27 cellular contexts compared by ENCODE assay signal in genomic region chr5:113922343-113922742, GRCh38.
"Had no signal": no experiment of that assay in that cellular context is flagged by ENCODE, and none has a peak within 500 bp of the region (broad histone marks: within the 10 kb centered on the region; RNA-seq: fewer than 3 reads in every experiment).

No MANE protein-coding gene starts in this region.

- H3K36me3 Mint-ChIP-seq: activated CD4-positive, alpha-beta memory T cell treated with anti-CD3 and anti-CD28 coated beads for 36 hours; memory B cell; natural killer cell treated with Interleukin-12 subunit alpha and Interleukin-12 subunit beta and Interleukin-15 and Interleukin-18, amount 100 ng/mL, for 72 hours; stimulated activated memory B cell treated with anti-CD40 and anti-IgM and Interleukin-4, amounts not matched to agents 10 μg/mL and 1 μg/mL and 100 μg/mL, for 72 hours had no signal

- H3K9me3 Mint-ChIP-seq: activated CD4-positive, alpha-beta memory T cell treated with anti-CD3 and anti-CD28 coated beads for 36 hours; activated CD4-positive, alpha-beta T cell treated with anti-CD3 and anti-CD28 coated beads, Interleukin-2, amount 10 ng/mL, durations not matched to agents 24 days and 14 days had no signal

- H3K27ac Mint-ChIP-seq: activated CD4-positive, alpha-beta memory T cell treated with anti-CD3 and anti-CD28 coated beads for 36 hours; activated CD4-positive, alpha-beta T cell treated with anti-CD3 and anti-CD28 coated beads, Interleukin-2, amount 10 ng/mL, durations not matched to agents 24 days and 14 days; activated T-cell treated with anti-CD3 and anti-CD28 coated beads, Interleukin-2, amount 50 U/mL, for 24 hours; activated T-helper 17 cell treated with anti-CD3 and anti-CD28 coated beads, Interleukin-2, amount 50 U/mL, for 72 hours; dendritic cell treated with granulocyte-macrophage colony-stimulating factor and Interleukin-4, amounts not matched to agents 40 ng/mL and 50 ng/mL, for 4 days; memory B cell; natural killer cell treated with Interleukin-12 subunit alpha and Interleukin-12 subunit beta and Interleukin-15 and Interleukin-18, amount 100 ng/mL, for 72 hours; stimulated activated memory B cell treated with anti-CD40 and anti-IgM and Interleukin-4, amounts not matched to agents 10 μg/mL and 1 μg/mL and 100 μg/mL, for 72 hours; stimulated activated naive CD8-positive, alpha-beta T cell treated with anti-CD3 and anti-CD28 coated beads, Interleukin-15, amount 100 ng/mL, for 72 hours had no signal

- H3K36me3 ChIP-seq: gastroesophageal sphincter, upper lobe of left lung had no signal

- H3K27me3 Mint-ChIP-seq: activated CD4-positive, alpha-beta memory T cell treated with anti-CD3 and anti-CD28 coated beads for 36 hours; activated CD4-positive, alpha-beta T cell treated with anti-CD3 and anti-CD28 coated beads, Interleukin-2, amount 10 ng/mL, durations not matched to agents 24 days and 14 days; activated T-cell treated with anti-CD3 and anti-CD28 coated beads, Interleukin-2, amount 50 U/mL, for 24 hours; activated T-helper 17 cell treated with anti-CD3 and anti-CD28 coated beads, Interleukin-2, amount 50 U/mL, for 72 hours; dendritic cell treated with granulocyte-macrophage colony-stimulating factor and Interleukin-4, amounts not matched to agents 40 ng/mL and 50 ng/mL, for 4 days; memory B cell; natural killer cell treated with Interleukin-12 subunit alpha and Interleukin-12 subunit beta and Interleukin-15 and Interleukin-18, amount 100 ng/mL, for 72 hours; stimulated activated memory B cell treated with anti-CD40 and anti-IgM and Interleukin-4, amounts not matched to agents 10 μg/mL and 1 μg/mL and 100 μg/mL, for 72 hours; stimulated activated naive CD8-positive, alpha-beta T cell treated with anti-CD3 and anti-CD28 coated beads, Interleukin-15, amount 100 ng/mL, for 72 hours had no signal

- H3K4me3 Mint-ChIP-seq: activated CD4-positive, alpha-beta memory T cell treated with anti-CD3 and anti-CD28 coated beads for 36 hours; activated CD4-positive, alpha-beta T cell treated with anti-CD3 and anti-CD28 coated beads, Interleukin-2, amount 10 ng/mL, durations not matched to agents 24 days and 14 days; activated T-cell treated with anti-CD3 and anti-CD28 coated beads, Interleukin-2, amount 50 U/mL, for 24 hours; activated T-helper 17 cell treated with anti-CD3 and anti-CD28 coated beads, Interleukin-2, amount 50 U/mL, for 72 hours; dendritic cell treated with granulocyte-macrophage colony-stimulating factor and Interleukin-4, amounts not matched to agents 40 ng/mL and 50 ng/mL, for 4 days; memory B cell; natural killer cell treated with Interleukin-12 subunit alpha and Interleukin-12 subunit beta and Interleukin-15 and Interleukin-18, amount 100 ng/mL, for 72 hours; stimulated activated memory B cell treated with anti-CD40 and anti-IgM and Interleukin-4, amounts not matched to agents 10 μg/mL and 1 μg/mL and 100 μg/mL, for 72 hours; stimulated activated naive CD8-positive, alpha-beta T cell treated with anti-CD3 and anti-CD28 coated beads, Interleukin-15, amount 100 ng/mL, for 72 hours had no signal

- H3K27me3 ChIP-seq: gastroesophageal sphincter, upper lobe of left lung had no signal

- ATAC-seq: activated T-helper 17 cell treated with anti-CD3 and anti-CD28 coated beads, Interleukin-2, amount 50 U/mL, for 72 hours; gastroesophageal sphincter; natural killer cell treated with Interleukin-12 subunit alpha and Interleukin-12 subunit beta and Interleukin-15 and Interleukin-18, amount 100 ng/mL, for 72 hours; sciatic nerve; stimulated activated memory B cell treated with anti-CD40 and anti-IgM and Interleukin-4, amounts not matched to agents 10 μg/mL and 1 μg/mL and 100 μg/mL, for 72 hours; stimulated activated naive CD8-positive, alpha-beta T cell treated with anti-CD3 and anti-CD28 coated beads, Interleukin-15, amount 100 ng/mL, for 72 hours had no signal

- H3K27ac ChIP-seq: gastroesophageal sphincter, skin epidermis, upper lobe of left lung had no signal

- FAIRE-seq: astrocyte, keratinocyte had no signal

- H3K4me3 ChIP-seq: gastroesophageal sphincter, skin epidermis, upper lobe of left lung had no signal

- DNase-seq: activated CD4-positive, alpha-beta memory T cell treated with anti-CD3 and anti-CD28 coated beads for 36 hours; activated CD4-positive, alpha-beta T cell treated with anti-CD3 and anti-CD28 coated beads, Interleukin-2, amount 10 ng/mL, durations not matched to agents 24 days and 14 days; activated CD4-positive, CD25-positive, alpha-beta regulatory T cell treated with anti-CD3 and anti-CD28 coated beads, Interleukin-2, amount 50 U/mL, for 72 hours; activated CD8-positive, alpha-beta memory T cell treated with anti-CD3 and anti-CD28 coated beads, Interleukin-2, amount 50 U/mL, for 48 hours; activated gamma-delta T cell treated with Interleukin-2 at 50 U/mL for 16 hours; activated naive CD4-positive, alpha-beta T cell treated with anti-CD3 and anti-CD28 coated beads, Interleukin-2, amount 50 U/mL, for 16 hours; activated T-cell treated with anti-CD3 and anti-CD28 coated beads, Interleukin-2, amount 50 U/mL, for 24 hours; amniotic stem cell; central memory CD4-positive, alpha-beta T cell; effector CD4-positive, alpha-beta T cell; hippocampal formation; posterior cingulate gyrus; stimulated activated CD4-positive, alpha-beta T cell treated with anti-CD3 and anti-CD28 coated beads, Interleukin-4, amount 100 ng/mL, for 24 hours; stimulated activated naive CD8-positive, alpha-beta T cell treated with anti-CD3 and anti-CD28 coated beads, Interleukin-15, amount 100 ng/mL, for 72 hours; substantia nigra; T-helper 2 cell; upper lobe of left lung had no signal

- H3K9me3 ChIP-seq: gastroesophageal sphincter, upper lobe of left lung had no signal

- H3K4me1 ChIP-seq: gastroesophageal sphincter, upper lobe of left lung had no signal

- H3K4me1 Mint-ChIP-seq: activated CD4-positive, alpha-beta T cell treated with anti-CD3 and anti-CD28 coated beads, Interleukin-2, amount 10 ng/mL, durations not matched to agents 24 days and 14 days; activated T-helper 17 cell treated with anti-CD3 and anti-CD28 coated beads, Interleukin-2, amount 50 U/mL, for 72 hours; memory B cell; stimulated activated memory B cell treated with anti-CD40 and anti-IgM and Interleukin-4, amounts not matched to agents 10 μg/mL and 1 μg/mL and 100 μg/mL, for 72 hours; stimulated activated naive CD8-positive, alpha-beta T cell treated with anti-CD3 and anti-CD28 coated beads, Interleukin-15, amount 100 ng/mL, for 72 hours had no signal
